26 cellular contexts compared by ENCODE assay signal in the genomic region with DNA sequence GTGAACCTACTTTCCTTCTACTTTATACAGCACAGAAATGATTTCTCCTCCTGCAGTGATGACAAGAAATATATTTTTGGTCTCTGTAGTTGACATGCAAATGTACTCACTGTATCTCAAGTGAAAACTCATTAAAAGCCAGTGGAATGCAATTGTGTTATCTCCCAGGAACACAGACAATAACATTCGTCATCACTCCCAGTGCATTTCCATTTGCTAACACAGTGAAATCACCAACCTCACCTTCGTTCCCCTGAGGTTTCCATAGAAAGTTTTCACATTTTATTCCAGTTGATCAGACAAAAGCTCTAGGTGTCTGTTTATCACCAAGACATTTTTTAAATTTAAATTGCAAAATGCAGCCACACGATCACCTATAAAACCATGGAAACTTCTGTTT. TPM values are rescaled to one million over a fixed set of nuclear protein-coding genes. Genes with fewer than 3 reads are reported as not detected.
"Had no signal": no experiment of that assay in that cellular context is flagged by ENCODE, and none has a peak within 500 bp of the region (broad histone marks: within the 10 kb centered on the region; RNA-seq: fewer than 3 reads in every experiment).

No MANE protein-coding gene starts in this region.

- H3K4me1 ChIP-seq: esophagus squamous epithelium, heart right ventricle, lower lobe of right lung, tibial artery had no signal

- H3K9me3 ChIP-seq: esophagus squamous epithelium, lower lobe of right lung, tibial artery had no signal

- H3K27me3 ChIP-seq: brain microvascular endothelial cell, esophagus squamous epithelium, heart right ventricle, tibial artery had no signal

- DNase-seq: activated B cell treated with CpG ODN at 0.5 μM for 24 hours; activated CD4-positive, alpha-beta memory T cell treated with anti-CD3 and anti-CD28 coated beads for 36 hours; activated CD4-positive, alpha-beta T cell treated with anti-CD3 and anti-CD28 coated beads for 4 hours; activated naive CD4-positive, alpha-beta T cell treated with Interleukin-2 at 50 U/mL for 16 hours; activated naive CD8-positive, alpha-beta T cell treated with anti-CD3 and anti-CD28 coated beads, Interleukin-2, amount 10 ng/mL, durations not matched to agents 7 days and 5 days; activated T-cell treated with anti-CD3 and anti-CD28 coated beads, Interleukin-2, amount 50 U/mL, for 48 hours; amygdala; brain microvascular endothelial cell; esophagus squamous epithelium; heart right ventricle; lower lobe of right lung; naive thymus-derived CD4-positive, alpha-beta T cell; occipital lobe; small intestine; stimulated activated CD4-positive, alpha-beta T cell treated with anti-CD3 and anti-CD28 coated beads, Interleukin-2, amount 100 ng/mL, for 24 hours; stimulated activated naive CD8-positive, alpha-beta T cell treated with anti-CD3 and anti-CD28 coated beads, Interleukin-15, amount 100 ng/mL, for 72 hours; T-helper 17 cell; tibial artery had no signal

- H3K36me3 ChIP-seq: brain microvascular endothelial cell, esophagus squamous epithelium, heart right ventricle, lower lobe of right lung, tibial artery had no signal

- H3K4me3 ChIP-seq: coronary artery, esophagus squamous epithelium, heart right ventricle, lower lobe of right lung, tibial artery had no signal

RNA-seq across cellular contexts. Expression of gene SPANXD, which starts 2.5 kb away (rescaled TPM):
- total RNA-seq: activated B cell treated with CpG ODN at 0.5 μM for 24 hours; activated CD4-positive, alpha-beta memory T cell treated with anti-CD3 and anti-CD28 coated beads for 36 hours; activated naive CD8-positive, alpha-beta T cell treated with anti-CD3 and anti-CD28 coated beads, Interleukin-2, amount 10 ng/mL, durations not matched to agents 7 days and 5 days; esophagus squamous epithelium; heart right ventricle; kidney epithelial cell; left lobe of liver; lower lobe of right lung; naive thymus-derived CD4-positive, alpha-beta T cell; neural crest cell; occipital lobe; posterior vena cava; renal cortical epithelial cell; sciatic nerve; T-helper 17 cell; ureter had no signal
